ENCODE assay signal across 8 cellular contexts in genomic region chr10:104121485-104122272, GRCh38. TPM values are rescaled to one million over a fixed set of nuclear protein-coding genes. Genes with fewer than 3 reads are reported as not detected.
DNase-seq lines count a peak whose midpoint lies in the region; ATAC-seq, FAIRE-seq and TF ChIP-seq lines count a peak whose summit lies in the region.

Gene SFR1 (plus strand): TSS chr10:104122171. CDS start chr10:104122184, 13 bp downstream.

- H3K36me3 Mint-ChIP-seq in mesothelial cell of epicardium: peaks cover 4% of the 10 kb centered on the region

- H3K79me2 ChIP-seq in OCI-LY3 (ENCODE audit: low read length): no peaks in the 10 kb centered on the region; the same call in 1 of the 2 replicates

- H3K4me1 ChIP-seq in OCI-LY3 (ENCODE audit: low read length): peaks cover 11% of the 10 kb centered on the region

- H3K27ac ChIP-seq in OCI-LY3 (ENCODE audit: low read length): peak within 1 kb of the TSS; percentile 86

- peak; percentile 40 for TF ChIP-seq CTCF in OCI-LY3 (IDR thresholded peaks at IDR 0.05; ENCODE audit: low read depth, low read length)
- TF ChIP-seq CTCF in mesothelial cell of epicardium (IDR thresholded peaks at IDR 0.05; ENCODE audit: unreplicated experiment): peak; percentile 70

- H3K9me3 Mint-ChIP-seq in mesothelial cell of epicardium: no peaks in the 10 kb centered on the region

- no peaks in the 10 kb centered on the region for H3K27me3 Mint-ChIP-seq in mesothelial cell of epicardium (ENCODE audit: low read depth)

- peak within 1 kb of the TSS; percentile 99 for H3K4me3 ChIP-seq in OCI-LY3 (ENCODE audit: low read length)

- H4K20me1 ChIP-seq in OCI-LY3 (ENCODE audit: insufficient read depth, low read length): no peaks in the 10 kb centered on the region

- peaks cover 35% of the 10 kb centered on the region for H3K4me1 Mint-ChIP-seq in mesothelial cell of epicardium

- DNase-seq in DMS114 treated with DMSO at 0.1 percent for 48 hours (lab: John Stamatoyannopoulos, UW; ENCODE audit: unreplicated experiment): peak; percentile 96
- DNase-seq in HuH-7.5 (ENCODE audit: low spot score): peak; percentile 80
- DNase-seq in activated CD8-positive, alpha-beta memory T cell treated with anti-CD3 and anti-CD28 coated beads, Interleukin-2, amount 50 U/mL, for 48 hours: peak; percentile 98
- peak; percentile 97 to 98 for DNase-seq in mesothelial cell of epicardium (ENCODE audit: low spot score in 2 of 2, unreplicated experiment in 2 of 2)
- DNase-seq in stimulated activated CD8-positive, alpha-beta memory T cell treated with anti-CD3 and anti-CD28 coated beads, Interleukin-15, amount 100 ng/mL, for 48 hours (ENCODE audit: low read depth in 2 of 2): peak; percentile 99

- no peaks in the 10 kb centered on the region for H3K27me3 ChIP-seq in OCI-LY3 (ENCODE audit: low read depth, low read length)

- peak; percentile 93 for FAIRE-seq in endometrium (lab: Jason Lieb, UNC)

- no peaks in the 10 kb centered on the region for H3K9me3 ChIP-seq in OCI-LY3 (ENCODE audit: insufficient read depth, low read length)

- peak within 1 kb of the TSS; percentile 98 for H3K9ac ChIP-seq in OCI-LY3 (ENCODE audit: low read length)

- peak within 1 kb of the TSS; percentile 89 for H3K4me2 ChIP-seq in OCI-LY3 (ENCODE audit: low read length)

- peak within 1 kb of the TSS; percentile 96 for H2AFZ ChIP-seq in OCI-LY3 (ENCODE audit: low read depth, low read length)

- no peaks in the 10 kb centered on the region for H3K36me3 ChIP-seq in OCI-LY3 (replicated peaks; ENCODE audit: low read depth, low read length)

- peak within 1 kb of the TSS; percentile 90 for H3K4me3 Mint-ChIP-seq in mesothelial cell of epicardium

- peak; percentile 90 for ATAC-seq in GM21526 (IDR thresholded peaks at IDR 0.05; ENCODE audit: low FRiP score, unreplicated experiment)

- H3K27ac Mint-ChIP-seq in mesothelial cell of epicardium: peak within 1 kb of the TSS; percentile 100

RNA-seq across cellular contexts. Expression of gene SFR1, which starts in this region (rescaled TPM):
- total RNA-seq in mesothelial cell of epicardium: 6.4 to 7.5 TPM (median 7.3 TPM) in 3 replicates

Comparison
In these comparisons a context has a peak if more than half of its experiments do, and no peak if none do; other contexts are left out.
1. Peak in every context shown above with its lines: DNase-seq, ATAC-seq, H3K4me3 ChIP-seq and H3K27ac ChIP-seq.